9 cellular contexts compared by ENCODE assay signal in genomic region chr18:79522451-79523220, GRCh38.
A peak's percentile ranks its signal among the peaks of the same experiment; 100 is the strongest.
DNase-seq lines count a peak whose midpoint lies in the region; ATAC-seq and TF ChIP-seq lines count a peak whose summit lies in the region.
"Had no signal": no experiment of that assay in that cellular context is flagged by ENCODE, and none has a peak within 500 bp of the region (broad histone marks: within the 10 kb centered on the region; RNA-seq: fewer than 3 reads in every experiment).

No MANE protein-coding gene starts in this region.

- H3K36me3 Mint-ChIP-seq in activated CD8-positive, alpha-beta memory T cell treated with anti-CD3 and anti-CD28 coated beads, Interleukin-2, amount 10 ng/mL, durations not matched to agents 7 days and 5 days, result no peaks in the 10 kb centered on the region

- TF ChIP-seq EP300 in gastroesophageal sphincter (IDR thresholded peaks at IDR 0.05), result no peak

- CTCF ChIA-PET in activated CD8-positive, alpha-beta memory T cell treated with anti-CD3 and anti-CD28 coated beads, Interleukin-2, amount 10 ng/mL, durations not matched to agents 7 days and 5 days (lab: Charles Lee), result interaction anchor here (1.2 to 2.1 kb wide), 5 partner anchors 117 to 143 kb away, joined by 3 to 9 read pairs (median 7); no protein-coding TSS in a partner anchor

- H3K4me3 Mint-ChIP-seq in activated CD8-positive, alpha-beta memory T cell treated with anti-CD3 and anti-CD28 coated beads, Interleukin-2, amount 10 ng/mL, durations not matched to agents 7 days and 5 days, result peak overlapping the region; percentile 57

- in situ Hi-C loops in KBM-7 (cut with MboI; ENCODE audit: low pct_unique_long_range_greater_than_20kb, low sequenced_read_pairs), result loop anchor here (10.0 kb wide), 1 partner anchor 138 kb away; no protein-coding TSS in a partner anchor

- H3K9me3 Mint-ChIP-seq in activated CD8-positive, alpha-beta memory T cell treated with anti-CD3 and anti-CD28 coated beads, Interleukin-2, amount 10 ng/mL, durations not matched to agents 7 days and 5 days (ENCODE audit: low read depth), result no peaks in the 10 kb centered on the region

- intact Hi-C loops in Right ventricle myocardium inferior (cut with DNase I), result no loop called here

- no peak overlapping the region for H3K4me3 ChIP-seq in cardiac muscle cell
- H3K4me3 ChIP-seq in urinary bladder (ENCODE audit: low read depth, low read length), result no peak overlapping the region
- no peak overlapping the region for H3K4me3 ChIP-seq in gastroesophageal sphincter

- DNase-seq in cardiac muscle cell (ENCODE audit: low read depth in 1 of 2, low spot score in 1 of 2) (no peak), Right ventricle myocardium inferior (ENCODE audit: missing footprints) (no peak), mucosa of gallbladder (ENCODE audit: low spot score) (peak; percentile 29), OCI-M2 (lab: John Stamatoyannopoulos, UW; ENCODE audit: unreplicated experiment) (no peak), KBM-7 (no peak)
- DNase-seq in activated CD8-positive, alpha-beta memory T cell treated with anti-CD3 and anti-CD28 coated beads, Interleukin-2, amount 10 ng/mL, durations not matched to agents 7 days and 5 days, result peak; percentile 73

- peak overlapping the region; percentile 9 for H3K27ac ChIP-seq in cardiac muscle cell
- H3K27ac ChIP-seq in urinary bladder (ENCODE audit: low read depth), result peak overlapping the region; percentile 14
- peak overlapping the region in 1 of 4 donors; percentile 16 for H3K27ac ChIP-seq in gastroesophageal sphincter

- WGBS in urinary bladder, result 94% methylated on average over 17 of the region's 17 CpGs
- 81 to 100% methylated on average over 2 to 3 of the region's 17 CpGs for WGBS in gastroesophageal sphincter (ENCODE audit: low coverage in 1 of 2), 2 donors

- H3K27me3 ChIP-seq in cardiac muscle cell, result no peaks in the 10 kb centered on the region
- no peaks in the 10 kb centered on the region for H3K27me3 ChIP-seq in gastroesophageal sphincter

- H3K36me3 ChIP-seq in cardiac muscle cell (peaks cover 3% of the 10 kb centered on the region), urinary bladder (ENCODE audit: insufficient read depth) (no peaks in the 10 kb centered on the region), gastroesophageal sphincter (peaks cover 0 to 4% of the 10 kb centered on the region in 2 donors)

- no peak for TF ChIP-seq POLR2A in gastroesophageal sphincter (IDR thresholded peaks at IDR 0.05)

- H3K9me3 ChIP-seq in cardiac muscle cell (ENCODE audit: low read depth) (no peaks in the 10 kb centered on the region), gastroesophageal sphincter (no peaks in the 10 kb centered on the region)

- no peaks in the 10 kb centered on the region for H3K27me3 Mint-ChIP-seq in activated CD8-positive, alpha-beta memory T cell treated with anti-CD3 and anti-CD28 coated beads, Interleukin-2, amount 10 ng/mL, durations not matched to agents 7 days and 5 days

- H3K4me1 ChIP-seq in cardiac muscle cell (ENCODE audit: low read depth) (peaks cover 5% of the 10 kb centered on the region), urinary bladder (ENCODE audit: insufficient read depth) (no peaks in the 10 kb centered on the region), gastroesophageal sphincter (peaks cover 0 to 22% (median 12%) of the 10 kb centered on the region in 3 donors)

- ATAC-seq in Right ventricle myocardium inferior, result no peak
- peak; percentile 17 for ATAC-seq in activated CD8-positive, alpha-beta memory T cell treated with anti-CD3 and anti-CD28 coated beads, Interleukin-2, amount 10 ng/mL, durations not matched to agents 7 days and 5 days
- no peak for ATAC-seq in gastroesophageal sphincter
- ATAC-seq: left colon had no signal

- peak overlapping the region; percentile 85 for H3K27ac Mint-ChIP-seq in activated CD8-positive, alpha-beta memory T cell treated with anti-CD3 and anti-CD28 coated beads, Interleukin-2, amount 10 ng/mL, durations not matched to agents 7 days and 5 days

- TF ChIP-seq CTCF in cardiac muscle cell (IDR thresholded peaks at IDR 0.05; ENCODE audit: low read depth, low read length) (no peak), gastroesophageal sphincter (IDR thresholded peaks at IDR 0.05) (no peak)

- peaks cover 51% of the 10 kb centered on the region for H3K4me1 Mint-ChIP-seq in activated CD8-positive, alpha-beta memory T cell treated with anti-CD3 and anti-CD28 coated beads, Interleukin-2, amount 10 ng/mL, durations not matched to agents 7 days and 5 days

Comparison
In these comparisons a context has a peak if more than half of its experiments do, and no peak if none do; other contexts are left out.
1. DNase-seq: peak in activated CD8-positive, alpha-beta memory T cell treated with anti-CD3 and anti-CD28 coated beads, Interleukin-2, amount 10 ng/mL, durations not matched to agents 7 days and 5 days (single experiment) and mucosa of gallbladder (single experiment); none in cardiac muscle cell (0 of 2), Right ventricle myocardium inferior (single experiment), OCI-M2 (single experiment) and KBM-7 (single experiment).